Comparison of ENCODE assay signal across 1 cellular context in genomic region chr6:131646249-131646670, GRCh38.
TF ChIP-seq lines count a peak whose summit lies in the region.

No MANE protein-coding gene starts in this region.

TF ChIP-seq in K562, 482 proteins besides CTCF, POLR2A, EP300 and RAD21 (continued from another document and continues in another):
- TF ChIP-seq RCOR1 (IDR thresholded peaks at IDR 0.05; ENCODE audit: borderline replicate concordance in 1 of 2, low read depth in 2 of 2, low read length in 2 of 2) (peak; percentile 55 to 86; a peak in 3 of 4 replicates), ZNF197 (CRISPR knock-in tag; IDR thresholded peaks at IDR 0.05; ENCODE audit: low read depth) (no peak), ZNF639 (CRISPR knock-in tag; conservative IDR thresholded peaks at IDR 0.05 in 1 of 2, IDR thresholded peaks at IDR 0.05 in 1 of 2) (peak in 1 of 2 experiments; percentile 73; a peak in 2 of 4 replicates), ZKSCAN8 (CRISPR knock-in tag; IDR thresholded peaks at IDR 0.05) (no peak), MBD2 (IDR thresholded peaks at IDR 0.05; ENCODE audit: borderline replicate concordance, low read depth) (peak; percentile 42; the same call in 1 of the 2 replicates), LARP7 (IDR thresholded peaks at IDR 0.05) (0 out of 2 replicates have a peak, but pooled peaks have one; percentile 77), DPF2 (IDR thresholded peaks at IDR 0.05) (peak; percentile 97), BCOR (IDR thresholded peaks at IDR 0.05) (peak; percentile 59), TAF15 (IDR thresholded peaks at IDR 0.05; ENCODE audit: low read depth, low read length) (no peak), MCM3 (IDR thresholded peaks at IDR 0.05) (no peak), PML (IDR thresholded peaks at IDR 0.05; ENCODE audit: low read length) (peak; percentile 91), HDAC6 (IDR thresholded peaks at IDR 0.05; ENCODE audit: low read depth, low read length) (no peak), TEAD1 (CRISPR knock-in tag; IDR thresholded peaks at IDR 0.05) (no peak), NFATC3 (IDR thresholded peaks at IDR 0.05) (0 out of 2 replicates have a peak, but pooled peaks have one; percentile 49), SOX6 (IDR thresholded peaks at IDR 0.05) (peak; percentile 86), SLC30A9 (CRISPR knock-in tag; IDR thresholded peaks at IDR 0.05) (no peak), CBFA2T2 (conservative IDR thresholded peaks at IDR 0.05) (peak; percentile 96), CREB1 (IDR thresholded peaks at IDR 0.05) (peak; percentile 54; the same call in 1 of the 2 replicates), CREB1 (CRISPR knock-in tag; IDR thresholded peaks at IDR 0.05) (no peak), IRF9 (tag; IDR thresholded peaks at IDR 0.05) (0 out of 2 replicates have a peak, but pooled peaks have one; percentile 8), ELF4 (CRISPR knock-in tag; IDR thresholded peaks at IDR 0.05) (peak; percentile 69; the same call in 1 of the 2 replicates), FOXM1 (IDR thresholded peaks at IDR 0.05; ENCODE audit: low read depth) (peak; percentile 75), FOXM1 (CRISPR knock-in tag; IDR thresholded peaks at IDR 0.05; ENCODE audit: low read depth) (no peak), FOS (IDR thresholded peaks at IDR 0.05; ENCODE audit: extremely low read depth, insufficient read length) (no peak), ZBTB9 (CRISPR knock-in tag; IDR thresholded peaks at IDR 0.05) (no peak), ZBTB11 (CRISPR knock-in tag; IDR thresholded peaks at IDR 0.05) (peak in 1 of 3 experiments; percentile 62; a peak in 2 of 6 replicates), MYC (IDR thresholded peaks at IDR 0.05; ENCODE audit: low read depth, low read length) (no peak), MYC (CRISPR knock-in tag; IDR thresholded peaks at IDR 0.05; ENCODE audit: borderline replicate concordance, low read depth) (no peak), TRIM24 (IDR thresholded peaks at IDR 0.05) (peak; percentile 88 to 92), NFIC (IDR thresholded peaks at IDR 0.05) (peak; percentile 85), SAFB (IDR thresholded peaks at IDR 0.05; ENCODE audit: borderline replicate concordance, low read depth, low read length) (no peak), ZNF277 (CRISPR knock-in tag; IDR thresholded peaks at IDR 0.05; ENCODE audit: borderline replicate concordance) (no peak), ARNT (IDR thresholded peaks at IDR 0.05) (peak in 1 of 2 experiments; percentile 88), RNF2 (IDR thresholded peaks at IDR 0.05) (peak; percentile 72; the same call in 1 of the 2 replicates), DMBX1 (CRISPR knock-in tag; IDR thresholded peaks at IDR 0.05; ENCODE audit: borderline replicate concordance) (peak; percentile 30; the same call in 1 of the 2 replicates), SMARCA4 (IDR thresholded peaks at IDR 0.05) (peak; percentile 91), KLF16 (IDR thresholded peaks at IDR 0.05) (peak; percentile 79; the same call in 1 of the 2 replicates), ZNF589 (CRISPR knock-in tag; IDR thresholded peaks at IDR 0.05; ENCODE audit: low read depth) (0 out of 2 replicates have a peak, but pooled peaks have one; percentile 29), EGR1 (conservative IDR thresholded peaks at IDR 0.05) (peak; percentile 54), HDAC3 (IDR thresholded peaks at IDR 0.05; ENCODE audit: borderline replicate concordance, partially characterized antibody) (peak; percentile 70), KLF1 (tag; IDR thresholded peaks at IDR 0.05) (no peak), ZZZ3 (IDR thresholded peaks at IDR 0.05) (no peak), ETV5 (CRISPR knock-in tag; IDR thresholded peaks at IDR 0.05; ENCODE audit: low read depth) (0 out of 2 replicates have a peak, but pooled peaks have one; percentile 30), RHOXF2B (CRISPR knock-in tag; conservative IDR thresholded peaks at IDR 0.05) (no peak), MTA3 (IDR thresholded peaks at IDR 0.05; ENCODE audit: borderline replicate concordance) (peak; percentile 15; the same call in 1 of the 2 replicates), NBN (IDR thresholded peaks at IDR 0.05; ENCODE audit: low read depth) (peak; percentile 72; the same call in 1 of the 2 replicates), FOXJ3 (CRISPR knock-in tag; IDR thresholded peaks at IDR 0.05) (peak; percentile 67; the same call in 1 of the 2 replicates), ETS2 (tag; IDR thresholded peaks at IDR 0.05; ENCODE audit: borderline replicate concordance, poor library complexity, severe bottlenecking) (no peak)
- TF ChIP-seq, protein P1, sequence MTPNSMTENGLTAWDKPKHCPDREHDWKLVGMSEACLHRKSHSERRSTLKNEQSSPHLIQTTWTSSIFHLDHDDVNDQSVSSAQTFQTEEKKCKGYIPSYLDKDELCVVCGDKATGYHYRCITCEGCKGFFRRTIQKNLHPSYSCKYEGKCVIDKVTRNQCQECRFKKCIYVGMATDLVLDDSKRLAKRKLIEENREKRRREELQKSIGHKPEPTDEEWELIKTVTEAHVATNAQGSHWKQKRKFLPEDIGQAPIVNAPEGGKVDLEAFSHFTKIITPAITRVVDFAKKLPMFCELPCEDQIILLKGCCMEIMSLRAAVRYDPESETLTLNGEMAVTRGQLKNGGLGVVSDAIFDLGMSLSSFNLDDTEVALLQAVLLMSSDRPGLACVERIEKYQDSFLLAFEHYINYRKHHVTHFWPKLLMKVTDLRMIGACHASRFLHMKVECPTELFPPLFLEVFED (CRISPR knock-in tag; conservative IDR thresholded peaks at IDR 0.05), result peak; percentile 72; the same call in 1 of the 2 replicates
- TF ChIP-seq, protein P2, sequence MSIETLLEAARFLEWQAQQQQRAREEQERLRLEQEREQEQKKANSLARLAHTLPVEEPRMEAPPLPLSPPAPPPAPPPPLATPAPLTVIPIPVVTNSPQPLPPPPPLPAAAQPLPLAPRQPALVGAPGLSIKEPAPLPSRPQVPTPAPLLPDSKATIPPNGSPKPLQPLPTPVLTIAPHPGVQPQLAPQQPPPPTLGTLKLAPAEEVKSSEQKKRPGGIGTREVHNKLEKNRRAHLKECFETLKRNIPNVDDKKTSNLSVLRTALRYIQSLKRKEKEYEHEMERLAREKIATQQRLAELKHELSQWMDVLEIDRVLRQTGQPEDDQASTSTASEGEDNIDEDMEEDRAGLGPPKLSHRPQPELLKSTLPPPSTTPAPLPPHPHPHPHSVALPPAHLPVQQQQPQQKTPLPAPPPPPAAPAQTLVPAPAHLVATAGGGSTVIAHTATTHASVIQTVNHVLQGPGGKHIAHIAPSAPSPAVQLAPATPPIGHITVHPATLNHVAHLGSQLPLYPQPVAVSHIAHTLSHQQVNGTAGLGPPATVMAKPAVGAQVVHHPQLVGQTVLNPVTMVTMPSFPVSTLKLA (conservative IDR thresholded peaks at IDR 0.05), result peak in 1 of 2 experiments; percentile 26; a peak in 1 of 4 replicates
- TF ChIP-seq, protein P3, sequence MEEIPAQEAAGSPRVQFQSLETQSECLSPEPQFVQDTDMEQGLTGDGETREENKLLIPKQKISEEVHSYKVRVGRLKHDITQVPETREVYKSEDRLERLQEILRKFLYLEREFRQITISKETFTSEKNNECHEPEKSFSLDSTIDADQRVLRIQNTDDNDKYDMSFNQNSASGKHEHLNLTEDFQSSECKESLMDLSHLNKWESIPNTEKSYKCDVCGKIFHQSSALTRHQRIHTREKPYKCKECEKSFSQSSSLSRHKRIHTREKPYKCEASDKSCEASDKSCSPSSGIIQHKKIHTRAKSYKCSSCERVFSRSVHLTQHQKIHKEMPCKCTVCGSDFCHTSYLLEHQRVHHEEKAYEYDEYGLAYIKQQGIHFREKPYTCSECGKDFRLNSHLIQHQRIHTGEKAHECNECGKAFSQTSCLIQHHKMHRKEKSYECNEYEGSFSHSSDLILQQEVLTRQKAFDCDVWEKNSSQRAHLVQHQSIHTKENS (CRISPR knock-in tag; IDR thresholded peaks at IDR 0.05), result no peak
- TF ChIP-seq, protein P4, sequence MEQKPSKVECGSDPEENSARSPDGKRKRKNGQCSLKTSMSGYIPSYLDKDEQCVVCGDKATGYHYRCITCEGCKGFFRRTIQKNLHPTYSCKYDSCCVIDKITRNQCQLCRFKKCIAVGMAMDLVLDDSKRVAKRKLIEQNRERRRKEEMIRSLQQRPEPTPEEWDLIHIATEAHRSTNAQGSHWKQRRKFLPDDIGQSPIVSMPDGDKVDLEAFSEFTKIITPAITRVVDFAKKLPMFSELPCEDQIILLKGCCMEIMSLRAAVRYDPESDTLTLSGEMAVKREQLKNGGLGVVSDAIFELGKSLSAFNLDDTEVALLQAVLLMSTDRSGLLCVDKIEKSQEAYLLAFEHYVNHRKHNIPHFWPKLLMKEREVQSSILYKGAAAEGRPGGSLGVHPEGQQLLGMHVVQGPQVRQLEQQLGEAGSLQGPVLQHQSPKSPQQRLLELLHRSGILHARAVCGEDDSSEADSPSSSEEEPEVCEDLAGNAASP (IDR thresholded peaks at IDR 0.05), result no peak
- TF ChIP-seq, protein P5, sequence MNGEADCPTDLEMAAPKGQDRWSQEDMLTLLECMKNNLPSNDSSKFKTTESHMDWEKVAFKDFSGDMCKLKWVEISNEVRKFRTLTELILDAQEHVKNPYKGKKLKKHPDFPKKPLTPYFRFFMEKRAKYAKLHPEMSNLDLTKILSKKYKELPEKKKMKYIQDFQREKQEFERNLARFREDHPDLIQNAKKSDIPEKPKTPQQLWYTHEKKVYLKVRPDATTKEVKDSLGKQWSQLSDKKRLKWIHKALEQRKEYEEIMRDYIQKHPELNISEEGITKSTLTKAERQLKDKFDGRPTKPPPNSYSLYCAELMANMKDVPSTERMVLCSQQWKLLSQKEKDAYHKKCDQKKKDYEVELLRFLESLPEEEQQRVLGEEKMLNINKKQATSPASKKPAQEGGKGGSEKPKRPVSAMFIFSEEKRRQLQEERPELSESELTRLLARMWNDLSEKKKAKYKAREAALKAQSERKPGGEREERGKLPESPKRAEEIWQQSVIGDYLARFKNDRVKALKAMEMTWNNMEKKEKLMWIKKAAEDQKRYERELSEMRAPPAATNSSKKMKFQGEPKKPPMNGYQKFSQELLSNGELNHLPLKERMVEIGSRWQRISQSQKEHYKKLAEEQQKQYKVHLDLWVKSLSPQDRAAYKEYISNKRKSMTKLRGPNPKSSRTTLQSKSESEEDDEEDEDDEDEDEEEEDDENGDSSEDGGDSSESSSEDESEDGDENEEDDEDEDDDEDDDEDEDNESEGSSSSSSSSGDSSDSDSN (IDR thresholded peaks at IDR 0.05; ENCODE audit: borderline replicate concordance in 1 of 2, low read depth in 2 of 2, low read length in 2 of 2), result no peak
